ENCODE assay signal across 18 cellular contexts in the genomic region with DNA sequence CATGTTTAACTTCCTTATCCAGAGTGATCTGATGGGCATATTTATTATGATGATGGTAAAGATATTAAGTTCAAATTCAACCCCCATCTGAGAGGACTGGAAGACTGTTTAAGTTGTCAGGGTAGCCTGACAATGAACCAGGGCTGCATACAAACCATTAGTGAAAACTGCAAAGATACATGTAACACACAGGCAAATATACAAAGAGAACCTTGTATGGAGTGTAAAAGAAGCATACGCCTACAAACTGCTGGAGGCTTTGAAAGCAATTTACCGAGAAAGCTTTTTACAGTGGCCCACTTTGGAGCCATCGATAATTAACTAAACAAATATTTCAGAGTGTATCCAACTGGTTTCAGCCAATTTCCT.
"Had no signal": no experiment of that assay in that cellular context is flagged by ENCODE, and none has a peak within 500 bp of the region (broad histone marks: within the 10 kb centered on the region; RNA-seq: fewer than 3 reads in every experiment).

No MANE protein-coding gene starts in this region.

- H3K27ac ChIP-seq: body of pancreas, cardiac muscle cell, left lung, parathyroid adenoma, thoracic aorta, vagina had no signal

- DNase-seq: activated CD4-positive, alpha-beta T cell treated with anti-CD3 and anti-CD28 coated beads for 4 hours; activated CD4-positive, alpha-beta T cell treated with anti-CD3 and anti-CD28 coated beads, Interleukin-2, amount 50 U/mL, for 48 hours; activated CD8-positive, alpha-beta memory T cell treated with anti-CD3 and anti-CD28 coated beads, Interleukin-2, amount 50 U/mL, for 48 hours; activated naive CD4-positive, alpha-beta T cell treated with anti-CD3 and anti-CD28 coated beads, Interleukin-2, amount 10 ng/mL, durations not matched to agents 7 days and 5 days; activated T-cell treated with anti-CD3 and anti-CD28 coated beads, Interleukin-2, amount 50 U/mL, for 48 hours; body of pancreas; kidney; left lung; naive B cell; nucleus accumbens; right cardiac atrium; stimulated activated CD4-positive, alpha-beta T cell treated with anti-CD3 and anti-CD28 coated beads, Interleukin-4, amount 100 ng/mL, for 24 hours; stimulated activated naive CD4-positive, alpha-beta T cell treated with Interleukin-2 at 50 U/mL for 16 hours had no signal

- ATAC-seq: body of pancreas, left lung, WTC11 had no signal

- FAIRE-seq: kidney had no signal
